ENCODE assay signal across 1 cellular context in the genomic region with DNA sequence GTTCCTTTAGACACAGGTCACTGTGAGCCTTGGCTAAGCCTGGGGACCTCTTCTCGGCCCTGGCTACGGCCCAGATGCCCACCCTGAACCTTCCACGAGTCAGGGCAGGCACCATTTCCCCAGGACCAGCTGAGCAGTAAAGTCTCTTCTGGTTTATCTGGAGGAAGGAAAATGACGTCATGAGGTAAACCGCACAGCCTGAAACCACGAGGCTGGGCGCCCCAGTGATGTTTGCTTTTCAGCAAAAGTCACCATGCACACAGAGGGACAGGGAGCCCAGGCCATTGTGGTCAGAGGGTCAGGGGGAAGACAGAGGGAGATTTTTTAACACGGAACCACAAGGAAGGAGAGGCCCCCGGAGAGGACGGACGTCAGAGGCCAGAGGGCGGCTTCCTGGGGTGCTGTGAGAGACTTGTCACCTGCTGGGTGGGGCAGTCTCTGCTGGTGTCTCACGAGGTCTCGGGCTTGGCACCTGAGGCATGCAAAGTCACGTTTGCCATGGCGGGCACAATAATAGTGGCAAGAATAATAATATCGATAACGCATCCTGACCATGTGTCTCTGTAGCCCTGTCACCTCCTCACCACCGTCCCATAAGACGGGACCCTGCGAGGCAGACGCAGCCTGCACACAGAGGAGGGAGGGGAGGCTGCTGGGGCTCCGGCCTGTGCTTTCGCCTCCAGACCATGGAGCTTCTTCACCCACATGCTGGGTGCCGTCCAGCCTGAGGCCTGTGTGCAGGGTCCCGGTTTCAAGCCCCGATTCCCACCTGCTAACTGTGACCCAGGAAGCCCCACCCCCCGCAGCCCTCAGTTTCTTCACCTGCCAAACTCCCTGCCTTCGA.
A peak's percentile ranks its signal among the peaks of the same experiment; 100 is the strongest.
TF ChIP-seq lines count a peak whose summit lies in the region.

No MANE protein-coding gene starts in this region.

TF ChIP-seq in HepG2, 621 proteins besides CTCF, POLR2A, EP300 and RAD21 (continued from another document and continues in another):
- TF ChIP-seq, protein P1, sequence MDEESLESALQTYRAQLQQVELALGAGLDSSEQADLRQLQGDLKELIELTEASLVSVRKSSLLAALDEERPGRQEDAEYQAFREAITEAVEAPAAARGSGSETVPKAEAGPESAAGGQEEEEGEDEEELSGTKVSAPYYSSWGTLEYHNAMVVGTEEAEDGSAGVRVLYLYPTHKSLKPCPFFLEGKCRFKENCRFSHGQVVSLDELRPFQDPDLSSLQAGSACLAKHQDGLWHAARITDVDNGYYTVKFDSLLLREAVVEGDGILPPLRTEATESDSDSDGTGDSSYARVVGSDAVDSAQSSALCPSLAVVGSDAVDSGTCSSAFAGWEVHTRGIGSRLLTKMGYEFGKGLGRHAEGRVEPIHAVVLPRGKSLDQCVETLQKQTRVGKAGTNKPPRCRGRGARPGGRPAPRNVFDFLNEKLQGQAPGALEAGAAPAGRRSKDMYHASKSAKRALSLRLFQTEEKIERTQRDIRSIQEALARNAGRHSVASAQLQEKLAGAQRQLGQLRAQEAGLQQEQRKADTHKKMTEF (CRISPR knock-in tag; IDR thresholded peaks at IDR 0.05): 0 out of 2 replicates have a peak, but pooled peaks have one; percentile 36
- TF ChIP-seq KMT2A (CRISPR knock-in tag; IDR thresholded peaks at IDR 0.05) (no peak), TAF1 (CRISPR knock-in tag; IDR thresholded peaks at IDR 0.05) (no peak), PHF5A (CRISPR knock-in tag; IDR thresholded peaks at IDR 0.05; ENCODE audit: low read depth, unreplicated experiment) (no peak), ZNF883 (CRISPR knock-in tag; IDR thresholded peaks at IDR 0.05; ENCODE audit: not compliant biosample characterization) (peak; percentile 18), BRD4 (CRISPR knock-in tag; IDR thresholded peaks at IDR 0.05) (no peak), ZSCAN30 (CRISPR knock-in tag; IDR thresholded peaks at IDR 0.05) (no peak), SSRP1 (CRISPR knock-in tag; IDR thresholded peaks at IDR 0.05) (no peak), ZNF264 (CRISPR knock-in tag; IDR thresholded peaks at IDR 0.05) (no peak), ZNF781 (CRISPR knock-in tag; IDR thresholded peaks at IDR 0.05; ENCODE audit: borderline replicate concordance, not compliant biosample characterization) (no peak), ZNF7 (CRISPR knock-in tag; IDR thresholded peaks at IDR 0.05) (no peak), ZIK1 (CRISPR knock-in tag; IDR thresholded peaks at IDR 0.05; ENCODE audit: borderline replicate concordance, low read depth) (0 out of 2 replicates have a peak, but pooled peaks have one; percentile 50), ZNF331 (CRISPR knock-in tag; IDR thresholded peaks at IDR 0.05) (peak; percentile 59; the same call in 1 of the 2 replicates), SAP130 (CRISPR knock-in tag; IDR thresholded peaks at IDR 0.05; ENCODE audit: low read depth) (peak; percentile 78), ZNF839 (CRISPR knock-in tag; IDR thresholded peaks at IDR 0.05; ENCODE audit: borderline replicate concordance) (no peak)
- TF ChIP-seq, protein P2, sequence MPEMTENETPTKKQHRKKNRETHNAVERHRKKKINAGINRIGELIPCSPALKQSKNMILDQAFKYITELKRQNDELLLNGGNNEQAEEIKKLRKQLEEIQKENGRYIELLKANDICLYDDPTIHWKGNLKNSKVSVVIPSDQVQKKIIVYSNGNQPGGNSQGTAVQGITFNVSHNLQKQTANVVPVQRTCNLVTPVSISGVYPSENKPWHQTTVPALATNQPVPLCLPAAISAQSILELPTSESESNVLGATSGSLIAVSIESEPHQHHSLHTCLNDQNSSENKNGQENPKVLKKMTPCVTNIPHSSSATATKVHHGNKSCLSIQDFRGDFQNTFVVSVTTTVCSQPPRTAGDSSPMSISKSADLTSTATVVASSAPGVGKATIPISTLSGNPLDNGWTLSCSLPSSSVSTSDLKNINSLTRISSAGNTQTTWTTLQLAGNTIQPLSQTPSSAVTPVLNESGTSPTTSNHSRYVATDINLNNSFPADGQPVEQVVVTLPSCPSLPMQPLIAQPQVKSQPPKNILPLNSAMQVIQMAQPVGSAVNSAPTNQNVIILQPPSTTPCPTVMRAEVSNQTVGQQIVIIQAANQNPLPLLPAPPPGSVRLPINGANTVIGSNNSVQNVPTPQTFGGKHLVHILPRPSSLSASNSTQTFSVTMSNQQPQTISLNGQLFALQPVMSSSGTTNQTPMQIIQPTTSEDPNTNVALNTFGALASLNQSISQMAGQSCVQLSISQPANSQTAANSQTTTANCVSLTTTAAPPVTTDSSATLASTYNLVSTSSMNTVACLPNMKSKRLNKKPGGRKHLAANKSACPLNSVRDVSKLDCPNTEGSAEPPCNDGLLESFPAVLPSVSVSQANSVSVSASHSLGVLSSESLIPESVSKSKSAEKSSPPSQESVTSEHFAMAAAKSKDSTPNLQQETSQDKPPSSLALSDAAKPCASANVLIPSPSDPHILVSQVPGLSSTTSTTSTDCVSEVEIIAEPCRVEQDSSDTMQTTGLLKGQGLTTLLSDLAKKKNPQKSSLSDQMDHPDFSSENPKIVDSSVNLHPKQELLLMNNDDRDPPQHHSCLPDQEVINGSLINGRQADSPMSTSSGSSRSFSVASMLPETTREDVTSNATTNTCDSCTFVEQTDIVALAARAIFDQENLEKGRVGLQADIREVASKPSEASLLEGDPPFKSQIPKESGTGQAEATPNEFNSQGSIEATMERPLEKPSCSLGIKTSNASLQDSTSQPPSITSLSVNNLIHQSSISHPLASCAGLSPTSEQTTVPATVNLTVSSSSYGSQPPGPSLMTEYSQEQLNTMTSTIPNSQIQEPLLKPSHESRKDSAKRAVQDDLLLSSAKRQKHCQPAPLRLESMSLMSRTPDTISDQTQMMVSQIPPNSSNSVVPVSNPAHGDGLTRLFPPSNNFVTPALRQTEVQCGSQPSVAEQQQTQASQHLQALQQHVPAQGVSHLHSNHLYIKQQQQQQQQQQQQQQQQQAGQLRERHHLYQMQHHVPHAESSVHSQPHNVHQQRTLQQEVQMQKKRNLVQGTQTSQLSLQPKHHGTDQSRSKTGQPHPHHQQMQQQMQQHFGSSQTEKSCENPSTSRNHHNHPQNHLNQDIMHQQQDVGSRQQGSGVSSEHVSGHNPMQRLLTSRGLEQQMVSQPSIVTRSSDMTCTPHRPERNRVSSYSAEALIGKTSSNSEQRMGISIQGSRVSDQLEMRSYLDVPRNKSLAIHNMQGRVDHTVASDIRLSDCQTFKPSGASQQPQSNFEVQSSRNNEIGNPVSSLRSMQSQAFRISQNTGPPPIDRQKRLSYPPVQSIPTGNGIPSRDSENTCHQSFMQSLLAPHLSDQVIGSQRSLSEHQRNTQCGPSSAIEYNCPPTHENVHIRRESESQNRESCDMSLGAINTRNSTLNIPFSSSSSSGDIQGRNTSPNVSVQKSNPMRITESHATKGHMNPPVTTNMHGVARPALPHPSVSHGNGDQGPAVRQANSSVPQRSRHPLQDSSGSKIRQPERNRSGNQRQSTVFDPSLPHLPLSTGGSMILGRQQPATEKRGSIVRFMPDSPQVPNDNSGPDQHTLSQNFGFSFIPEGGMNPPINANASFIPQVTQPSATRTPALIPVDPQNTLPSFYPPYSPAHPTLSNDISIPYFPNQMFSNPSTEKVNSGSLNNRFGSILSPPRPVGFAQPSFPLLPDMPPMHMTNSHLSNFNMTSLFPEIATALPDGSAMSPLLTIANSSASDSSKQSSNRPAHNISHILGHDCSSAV (CRISPR knock-in tag; IDR thresholded peaks at IDR 0.05; ENCODE audit: borderline replicate concordance): no peak
- TF ChIP-seq, protein P3, sequence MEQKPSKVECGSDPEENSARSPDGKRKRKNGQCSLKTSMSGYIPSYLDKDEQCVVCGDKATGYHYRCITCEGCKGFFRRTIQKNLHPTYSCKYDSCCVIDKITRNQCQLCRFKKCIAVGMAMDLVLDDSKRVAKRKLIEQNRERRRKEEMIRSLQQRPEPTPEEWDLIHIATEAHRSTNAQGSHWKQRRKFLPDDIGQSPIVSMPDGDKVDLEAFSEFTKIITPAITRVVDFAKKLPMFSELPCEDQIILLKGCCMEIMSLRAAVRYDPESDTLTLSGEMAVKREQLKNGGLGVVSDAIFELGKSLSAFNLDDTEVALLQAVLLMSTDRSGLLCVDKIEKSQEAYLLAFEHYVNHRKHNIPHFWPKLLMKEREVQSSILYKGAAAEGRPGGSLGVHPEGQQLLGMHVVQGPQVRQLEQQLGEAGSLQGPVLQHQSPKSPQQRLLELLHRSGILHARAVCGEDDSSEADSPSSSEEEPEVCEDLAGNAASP (CRISPR knock-in tag; IDR thresholded peaks at IDR 0.05; ENCODE audit: borderline replicate concordance): 0 out of 2 replicates have a peak, but pooled peaks have one; percentile 11
- TF ChIP-seq, protein P4, sequence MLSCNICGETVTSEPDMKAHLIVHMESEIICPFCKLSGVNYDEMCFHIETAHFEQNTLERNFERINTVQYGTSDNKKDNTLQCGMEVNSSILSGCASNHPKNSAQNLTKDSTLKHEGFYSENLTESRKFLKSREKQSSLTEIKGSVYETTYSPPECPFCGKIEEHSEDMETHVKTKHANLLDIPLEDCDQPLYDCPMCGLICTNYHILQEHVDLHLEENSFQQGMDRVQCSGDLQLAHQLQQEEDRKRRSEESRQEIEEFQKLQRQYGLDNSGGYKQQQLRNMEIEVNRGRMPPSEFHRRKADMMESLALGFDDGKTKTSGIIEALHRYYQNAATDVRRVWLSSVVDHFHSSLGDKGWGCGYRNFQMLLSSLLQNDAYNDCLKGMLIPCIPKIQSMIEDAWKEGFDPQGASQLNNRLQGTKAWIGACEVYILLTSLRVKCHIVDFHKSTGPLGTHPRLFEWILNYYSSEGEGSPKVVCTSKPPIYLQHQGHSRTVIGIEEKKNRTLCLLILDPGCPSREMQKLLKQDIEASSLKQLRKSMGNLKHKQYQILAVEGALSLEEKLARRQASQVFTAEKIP (CRISPR knock-in tag; IDR thresholded peaks at IDR 0.05; ENCODE audit: borderline replicate concordance): no peak
- TF ChIP-seq, protein P5, sequence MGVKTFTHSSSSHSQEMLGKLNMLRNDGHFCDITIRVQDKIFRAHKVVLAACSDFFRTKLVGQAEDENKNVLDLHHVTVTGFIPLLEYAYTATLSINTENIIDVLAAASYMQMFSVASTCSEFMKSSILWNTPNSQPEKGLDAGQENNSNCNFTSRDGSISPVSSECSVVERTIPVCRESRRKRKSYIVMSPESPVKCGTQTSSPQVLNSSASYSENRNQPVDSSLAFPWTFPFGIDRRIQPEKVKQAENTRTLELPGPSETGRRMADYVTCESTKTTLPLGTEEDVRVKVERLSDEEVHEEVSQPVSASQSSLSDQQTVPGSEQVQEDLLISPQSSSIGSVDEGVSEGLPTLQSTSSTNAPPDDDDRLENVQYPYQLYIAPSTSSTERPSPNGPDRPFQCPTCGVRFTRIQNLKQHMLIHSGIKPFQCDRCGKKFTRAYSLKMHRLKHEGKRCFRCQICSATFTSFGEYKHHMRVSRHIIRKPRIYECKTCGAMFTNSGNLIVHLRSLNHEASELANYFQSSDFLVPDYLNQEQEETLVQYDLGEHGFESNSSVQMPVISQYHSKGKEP (CRISPR knock-in tag; IDR thresholded peaks at IDR 0.05): no peak
- TF ChIP-seq, protein P6, sequence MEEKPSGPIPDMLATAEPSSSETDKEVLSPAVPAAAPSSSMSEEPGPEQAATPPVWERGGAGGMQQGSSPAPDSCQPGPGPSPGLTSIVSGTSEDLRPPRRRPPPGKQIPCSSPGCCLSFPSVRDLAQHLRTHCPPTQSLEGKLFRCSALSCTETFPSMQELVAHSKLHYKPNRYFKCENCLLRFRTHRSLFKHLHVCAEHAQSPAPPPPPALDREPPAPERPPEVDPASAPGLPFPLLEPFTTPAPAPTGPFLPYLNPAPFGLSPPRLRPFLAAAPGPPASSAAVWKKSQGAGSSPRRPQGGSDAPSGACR (CRISPR knock-in tag; IDR thresholded peaks at IDR 0.05): peak; percentile 6; the same call in 1 of the 2 replicates
- TF ChIP-seq, protein P7, sequence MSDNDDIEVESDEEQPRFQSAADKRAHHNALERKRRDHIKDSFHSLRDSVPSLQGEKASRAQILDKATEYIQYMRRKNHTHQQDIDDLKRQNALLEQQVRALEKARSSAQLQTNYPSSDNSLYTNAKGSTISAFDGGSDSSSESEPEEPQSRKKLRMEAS (IDR thresholded peaks at IDR 0.05): peak; percentile 51; the same call in 1 of the 2 replicates
- TF ChIP-seq, protein P8, sequence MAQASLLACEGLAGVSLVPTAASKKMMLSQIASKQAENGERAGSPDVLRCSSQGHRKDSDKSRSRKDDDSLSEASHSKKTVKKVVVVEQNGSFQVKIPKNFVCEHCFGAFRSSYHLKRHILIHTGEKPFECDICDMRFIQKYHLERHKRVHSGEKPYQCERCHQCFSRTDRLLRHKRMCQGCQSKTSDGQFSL (CRISPR knock-in tag; IDR thresholded peaks at IDR 0.05): no peak
- TF ChIP-seq, protein P9, sequence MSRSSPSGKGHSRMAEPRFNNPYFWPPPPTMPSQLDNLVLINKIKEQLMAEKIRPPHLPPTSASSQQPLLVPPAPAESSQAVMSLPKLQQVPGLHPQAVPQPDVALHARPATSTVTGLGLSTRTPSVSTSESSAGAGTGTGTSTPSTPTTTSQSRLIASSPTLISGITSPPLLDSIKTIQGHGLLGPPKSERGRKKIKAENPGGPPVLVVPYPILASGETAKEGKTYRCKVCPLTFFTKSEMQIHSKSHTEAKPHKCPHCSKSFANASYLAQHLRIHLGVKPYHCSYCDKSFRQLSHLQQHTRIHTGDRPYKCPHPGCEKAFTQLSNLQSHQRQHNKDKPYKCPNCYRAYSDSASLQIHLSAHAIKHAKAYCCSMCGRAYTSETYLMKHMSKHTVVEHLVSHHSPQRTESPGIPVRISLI (CRISPR knock-in tag; IDR thresholded peaks at IDR 0.05; ENCODE audit: borderline replicate concordance): no peak
- TF ChIP-seq, protein P10, sequence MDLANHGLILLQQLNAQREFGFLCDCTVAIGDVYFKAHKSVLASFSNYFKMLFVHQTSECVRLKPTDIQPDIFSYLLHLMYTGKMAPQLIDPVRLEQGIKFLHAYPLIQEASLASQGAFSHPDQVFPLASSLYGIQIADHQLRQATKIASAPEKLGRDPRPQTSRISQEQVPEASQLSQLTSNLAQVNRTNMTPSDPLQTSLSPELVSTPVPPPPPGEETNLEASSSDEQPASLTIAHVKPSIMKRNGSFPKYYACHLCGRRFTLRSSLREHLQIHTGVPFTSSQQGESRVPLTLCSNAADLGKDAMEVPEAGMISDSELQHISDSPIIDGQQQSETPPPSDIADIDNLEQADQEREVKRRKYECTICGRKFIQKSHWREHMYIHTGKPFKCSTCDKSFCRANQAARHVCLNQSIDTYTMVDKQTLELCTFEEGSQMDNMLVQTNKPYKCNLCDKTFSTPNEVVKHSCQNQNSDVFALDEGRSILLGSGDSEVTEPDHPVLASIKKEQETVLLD (CRISPR knock-in tag; IDR thresholded peaks at IDR 0.05; ENCODE audit: low read depth): no peak
- TF ChIP-seq, protein P11, sequence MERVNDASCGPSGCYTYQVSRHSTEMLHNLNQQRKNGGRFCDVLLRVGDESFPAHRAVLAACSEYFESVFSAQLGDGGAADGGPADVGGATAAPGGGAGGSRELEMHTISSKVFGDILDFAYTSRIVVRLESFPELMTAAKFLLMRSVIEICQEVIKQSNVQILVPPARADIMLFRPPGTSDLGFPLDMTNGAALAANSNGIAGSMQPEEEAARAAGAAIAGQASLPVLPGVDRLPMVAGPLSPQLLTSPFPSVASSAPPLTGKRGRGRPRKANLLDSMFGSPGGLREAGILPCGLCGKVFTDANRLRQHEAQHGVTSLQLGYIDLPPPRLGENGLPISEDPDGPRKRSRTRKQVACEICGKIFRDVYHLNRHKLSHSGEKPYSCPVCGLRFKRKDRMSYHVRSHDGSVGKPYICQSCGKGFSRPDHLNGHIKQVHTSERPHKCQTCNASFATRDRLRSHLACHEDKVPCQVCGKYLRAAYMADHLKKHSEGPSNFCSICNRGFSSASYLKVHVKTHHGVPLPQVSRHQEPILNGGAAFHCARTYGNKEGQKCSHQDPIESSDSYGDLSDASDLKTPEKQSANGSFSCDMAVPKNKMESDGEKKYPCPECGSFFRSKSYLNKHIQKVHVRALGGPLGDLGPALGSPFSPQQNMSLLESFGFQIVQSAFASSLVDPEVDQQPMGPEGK (CRISPR knock-in tag; IDR thresholded peaks at IDR 0.05): no peak
